ENCODE assay signal across 22 cellular contexts in the genomic region with DNA sequence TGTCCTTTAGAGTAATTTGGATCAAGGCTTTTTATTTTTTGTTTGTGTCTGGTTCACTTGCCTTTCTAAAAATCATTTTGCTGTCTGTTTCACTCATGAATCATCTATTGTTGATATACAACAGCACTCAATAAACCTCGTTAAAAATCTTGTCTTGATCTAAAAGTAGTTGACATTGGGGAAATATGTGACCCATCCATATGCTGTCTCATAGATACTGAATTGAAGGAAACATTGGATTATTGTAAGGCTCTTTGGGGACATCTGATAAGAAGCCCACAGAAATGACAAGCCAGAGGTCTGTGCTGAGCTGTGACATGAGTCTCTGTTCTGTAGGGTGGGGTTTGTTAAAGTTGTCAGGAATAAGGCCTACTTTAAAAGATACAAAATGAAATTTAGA.
"Had no signal": no experiment of that assay in that cellular context is flagged by ENCODE, and none has a peak within 500 bp of the region (broad histone marks: within the 10 kb centered on the region; RNA-seq: fewer than 3 reads in every experiment).

No MANE protein-coding gene starts in this region.

- H3K4me3 ChIP-seq: coronary artery, esophagus muscularis mucosa, gastroesophageal sphincter, heart left ventricle, left lung, lower lobe of right lung, pancreas, testis, tibial artery had no signal

- H3K27ac ChIP-seq: coronary artery, esophagus muscularis mucosa, foreskin keratinocyte, gastroesophageal sphincter, left lung, lower lobe of right lung, pancreas, testis, tibial artery had no signal

- H3K9me3 ChIP-seq: esophagus muscularis mucosa, gastroesophageal sphincter, heart left ventricle, left lung, lower lobe of right lung, pancreas, testis, tibial artery had no signal

- H3K27me3 Mint-ChIP-seq: naive thymus-derived CD8-positive, alpha-beta T cell had no signal

- H3K4me1 Mint-ChIP-seq: stimulated activated memory B cell treated with anti-CD40 and anti-IgM and Interleukin-4, amounts not matched to agents 10 μg/mL and 1 μg/mL and 100 μg/mL, for 72 hours had no signal

- H3K27me3 ChIP-seq: esophagus muscularis mucosa, foreskin keratinocyte, gastroesophageal sphincter, heart left ventricle, left lung, pancreas, testis, tibial artery had no signal

- H3K27ac Mint-ChIP-seq: naive thymus-derived CD8-positive, alpha-beta T cell; nephron progenitor cell; stimulated activated memory B cell treated with anti-CD40 and anti-IgM and Interleukin-4, amounts not matched to agents 10 μg/mL and 1 μg/mL and 100 μg/mL, for 72 hours; type B pancreatic cell had no signal

- H3K4me1 ChIP-seq: foreskin keratinocyte, gastroesophageal sphincter, left lung, lower lobe of right lung, pancreas, testis, tibial artery had no signal

- DNase-seq: dermis blood vessel endothelial cell; effector memory CD4-positive, alpha-beta T cell; foreskin keratinocyte; left lung; lower lobe of right lung; naive thymus-derived CD8-positive, alpha-beta T cell; nephron progenitor cell; occipital lobe; pancreas; retina; stimulated activated CD4-positive, alpha-beta T cell treated with anti-CD3 and anti-CD28 coated beads, Interleukin-2, amount 100 ng/mL, for 24 hours; stimulated activated CD4-positive, alpha-beta T cell treated with anti-CD3 and anti-CD28 coated beads, Interleukin-4, amount 100 ng/mL, for 4 hours; stimulated activated naive CD8-positive, alpha-beta T cell treated with anti-CD3 and anti-CD28 coated beads, Interleukin-15, Interleukin-2, amounts not matched to agents 100 U/mL and 50 U/mL, for 24 hours; testis; tibial artery had no signal

- H3K9me3 Mint-ChIP-seq: naive thymus-derived CD8-positive, alpha-beta T cell; nephron progenitor cell; stimulated activated memory B cell treated with anti-CD40 and anti-IgM and Interleukin-4, amounts not matched to agents 10 μg/mL and 1 μg/mL and 100 μg/mL, for 72 hours; type B pancreatic cell had no signal

- H3K4me3 Mint-ChIP-seq: naive thymus-derived CD8-positive, alpha-beta T cell; nephron progenitor cell; stimulated activated memory B cell treated with anti-CD40 and anti-IgM and Interleukin-4, amounts not matched to agents 10 μg/mL and 1 μg/mL and 100 μg/mL, for 72 hours; type B pancreatic cell had no signal

- H3K36me3 Mint-ChIP-seq: naive thymus-derived CD8-positive, alpha-beta T cell; stimulated activated memory B cell treated with anti-CD40 and anti-IgM and Interleukin-4, amounts not matched to agents 10 μg/mL and 1 μg/mL and 100 μg/mL, for 72 hours; type B pancreatic cell had no signal

- ATAC-seq: foreskin keratinocyte; gastroesophageal sphincter; left lung; lower lobe of right lung; naive thymus-derived CD8-positive, alpha-beta T cell; pancreas; sciatic nerve; stimulated activated memory B cell treated with anti-CD40 and anti-IgM and Interleukin-4, amounts not matched to agents 10 μg/mL and 1 μg/mL and 100 μg/mL, for 72 hours; stimulated activated naive CD8-positive, alpha-beta T cell treated with anti-CD3 and anti-CD28 coated beads, Interleukin-15, Interleukin-2, amounts not matched to agents 100 U/mL and 50 U/mL, for 24 hours had no signal

- H3K36me3 ChIP-seq: esophagus muscularis mucosa, gastroesophageal sphincter, heart left ventricle, left lung, lower lobe of right lung, pancreas, tibial artery had no signal
